ENCODE assay signal across 1 cellular context in the genomic region with DNA sequence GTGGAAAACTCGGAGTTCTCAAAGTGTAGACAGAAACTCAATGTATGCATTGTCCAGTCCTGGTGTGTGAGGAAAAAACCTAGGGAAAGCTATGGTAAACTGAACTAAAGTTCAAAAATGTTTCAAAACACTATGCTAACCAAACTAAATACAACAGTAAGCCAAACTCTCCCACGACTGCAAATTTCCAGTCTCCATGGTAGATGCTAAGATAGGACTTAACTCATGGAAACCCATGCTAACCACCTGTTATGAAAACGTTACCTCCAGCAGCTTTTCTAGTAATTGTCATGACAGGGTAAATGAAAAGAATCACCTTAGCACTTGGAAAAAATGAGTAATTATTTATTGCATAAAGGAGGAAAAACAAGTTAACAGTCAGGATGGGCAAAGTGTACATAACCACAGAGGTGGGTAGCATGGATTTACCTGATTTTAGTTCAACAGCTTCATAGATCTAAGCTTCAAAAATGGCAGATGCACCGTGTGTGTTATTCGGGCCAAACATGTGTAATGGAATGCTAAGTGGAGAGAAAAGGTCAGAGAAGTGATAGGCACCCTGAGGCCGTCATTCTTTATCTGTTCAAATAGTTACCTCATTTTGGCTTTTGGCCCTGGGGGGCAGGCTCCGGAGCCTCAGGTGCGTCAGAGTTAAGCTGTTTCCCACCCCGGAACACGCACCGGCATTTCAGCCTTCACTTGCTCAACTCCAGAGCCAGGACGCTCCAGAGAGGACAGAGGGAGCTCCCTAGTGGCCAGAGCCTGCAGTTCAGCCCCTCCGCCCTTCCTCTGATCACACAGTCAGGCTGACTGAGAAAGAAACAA.
TF ChIP-seq lines count a peak whose summit lies in the region.

No MANE protein-coding gene starts in this region.

TF ChIP-seq in HepG2, 621 proteins besides CTCF, POLR2A, EP300 and RAD21 (continued from another document and continues in another):
- TF ChIP-seq TRIM24 (CRISPR knock-in tag; IDR thresholded peaks at IDR 0.05) (no peak), ELF4 (CRISPR knock-in tag; IDR thresholded peaks at IDR 0.05; ENCODE audit: borderline replicate concordance) (peak; percentile 68; the same call in 1 of the 2 replicates), ZNF207 (IDR thresholded peaks at IDR 0.05; ENCODE audit: borderline replicate concordance) (no peak), TBX3 (IDR thresholded peaks at IDR 0.05; ENCODE audit: borderline replicate concordance) (peak; percentile 37; the same call in 1 of the 2 replicates), BHLHE40 (IDR thresholded peaks at IDR 0.05; ENCODE audit: low read length) (0 out of 2 replicates have a peak, but pooled peaks have one; percentile 44), TCF7L2 (IDR thresholded peaks at IDR 0.05; ENCODE audit: low read depth, low read length) (no peak), FOXC1 (CRISPR knock-in tag; IDR thresholded peaks at IDR 0.05; ENCODE audit: borderline replicate concordance) (0 out of 2 replicates have a peak, but pooled peaks have one; percentile 66), REPIN1 (CRISPR knock-in tag; IDR thresholded peaks at IDR 0.05; ENCODE audit: borderline replicate concordance, low read depth) (peak; percentile 90; the same call in 1 of the 2 replicates), ZNF562 (CRISPR knock-in tag; IDR thresholded peaks at IDR 0.05; ENCODE audit: borderline replicate concordance) (no peak), RAD51 (IDR thresholded peaks at IDR 0.05; ENCODE audit: borderline replicate concordance) (no peak), HOXA7 (CRISPR knock-in tag; IDR thresholded peaks at IDR 0.05) (no peak), BRCA1 (CRISPR knock-in tag; IDR thresholded peaks at IDR 0.05) (peak; percentile 92; the same call in 1 of the 2 replicates), SRF (IDR thresholded peaks at IDR 0.05; ENCODE audit: low read depth, low read length) (no peak), ZNF777 (CRISPR knock-in tag; IDR thresholded peaks at IDR 0.05) (no peak), AKAP8 (CRISPR knock-in tag; IDR thresholded peaks at IDR 0.05) (no peak), CBFB (CRISPR knock-in tag; IDR thresholded peaks at IDR 0.05) (no peak), FOXK2 (IDR thresholded peaks at IDR 0.05) (no peak), ZNF747 (CRISPR knock-in tag; IDR thresholded peaks at IDR 0.05; ENCODE audit: borderline replicate concordance) (peak; percentile 62; the same call in 1 of the 2 replicates), HNRNPL (IDR thresholded peaks at IDR 0.05; ENCODE audit: low read depth, low read length) (no peak), SMAD1 (CRISPR knock-in tag; IDR thresholded peaks at IDR 0.05; ENCODE audit: borderline replicate concordance, low read depth) (peak; percentile 95; the same call in 1 of the 2 replicates), ZNF337 (CRISPR knock-in tag; IDR thresholded peaks at IDR 0.05; ENCODE audit: borderline replicate concordance, low read depth) (peak; percentile 56; the same call in 1 of the 2 replicates), MIXL1 (CRISPR knock-in tag; IDR thresholded peaks at IDR 0.05) (no peak)
- TF ChIP-seq, protein P1, sequence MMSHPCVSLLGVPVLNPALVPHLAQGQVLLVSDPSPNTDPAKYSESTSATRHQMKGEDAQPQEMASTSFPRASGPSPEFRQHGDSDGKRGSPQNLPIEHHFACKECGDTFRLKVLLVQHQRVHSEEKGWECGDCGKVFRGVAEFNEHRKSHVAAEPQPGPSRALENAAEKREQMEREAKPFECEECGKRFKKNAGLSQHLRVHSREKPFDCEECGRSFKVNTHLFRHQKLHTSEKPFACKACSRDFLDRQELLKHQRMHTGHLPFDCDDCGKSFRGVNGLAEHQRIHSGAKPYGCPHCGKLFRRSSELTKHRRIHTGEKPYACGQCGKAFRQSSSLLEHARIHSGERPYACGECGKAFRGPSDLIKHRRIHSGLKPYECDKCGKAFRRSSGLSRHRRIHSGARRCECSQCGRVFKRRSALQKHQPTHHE (CRISPR knock-in tag; IDR thresholded peaks at IDR 0.05; ENCODE audit: borderline replicate concordance), result peak; percentile 79; the same call in 1 of the 2 replicates
- TF ChIP-seq, protein P2, sequence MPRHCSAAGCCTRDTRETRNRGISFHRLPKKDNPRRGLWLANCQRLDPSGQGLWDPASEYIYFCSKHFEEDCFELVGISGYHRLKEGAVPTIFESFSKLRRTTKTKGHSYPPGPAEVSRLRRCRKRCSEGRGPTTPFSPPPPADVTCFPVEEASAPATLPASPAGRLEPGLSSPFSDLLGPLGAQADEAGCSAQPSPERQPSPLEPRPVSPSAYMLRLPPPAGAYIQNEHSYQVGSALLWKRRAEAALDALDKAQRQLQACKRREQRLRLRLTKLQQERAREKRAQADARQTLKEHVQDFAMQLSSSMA (CRISPR knock-in tag; IDR thresholded peaks at IDR 0.05), result peak; percentile 67; the same call in 1 of the 2 replicates
- TF ChIP-seq, protein P3, sequence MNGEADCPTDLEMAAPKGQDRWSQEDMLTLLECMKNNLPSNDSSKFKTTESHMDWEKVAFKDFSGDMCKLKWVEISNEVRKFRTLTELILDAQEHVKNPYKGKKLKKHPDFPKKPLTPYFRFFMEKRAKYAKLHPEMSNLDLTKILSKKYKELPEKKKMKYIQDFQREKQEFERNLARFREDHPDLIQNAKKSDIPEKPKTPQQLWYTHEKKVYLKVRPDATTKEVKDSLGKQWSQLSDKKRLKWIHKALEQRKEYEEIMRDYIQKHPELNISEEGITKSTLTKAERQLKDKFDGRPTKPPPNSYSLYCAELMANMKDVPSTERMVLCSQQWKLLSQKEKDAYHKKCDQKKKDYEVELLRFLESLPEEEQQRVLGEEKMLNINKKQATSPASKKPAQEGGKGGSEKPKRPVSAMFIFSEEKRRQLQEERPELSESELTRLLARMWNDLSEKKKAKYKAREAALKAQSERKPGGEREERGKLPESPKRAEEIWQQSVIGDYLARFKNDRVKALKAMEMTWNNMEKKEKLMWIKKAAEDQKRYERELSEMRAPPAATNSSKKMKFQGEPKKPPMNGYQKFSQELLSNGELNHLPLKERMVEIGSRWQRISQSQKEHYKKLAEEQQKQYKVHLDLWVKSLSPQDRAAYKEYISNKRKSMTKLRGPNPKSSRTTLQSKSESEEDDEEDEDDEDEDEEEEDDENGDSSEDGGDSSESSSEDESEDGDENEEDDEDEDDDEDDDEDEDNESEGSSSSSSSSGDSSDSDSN (CRISPR knock-in tag; IDR thresholded peaks at IDR 0.05), result peak; percentile 77
- TF ChIP-seq, protein P4, sequence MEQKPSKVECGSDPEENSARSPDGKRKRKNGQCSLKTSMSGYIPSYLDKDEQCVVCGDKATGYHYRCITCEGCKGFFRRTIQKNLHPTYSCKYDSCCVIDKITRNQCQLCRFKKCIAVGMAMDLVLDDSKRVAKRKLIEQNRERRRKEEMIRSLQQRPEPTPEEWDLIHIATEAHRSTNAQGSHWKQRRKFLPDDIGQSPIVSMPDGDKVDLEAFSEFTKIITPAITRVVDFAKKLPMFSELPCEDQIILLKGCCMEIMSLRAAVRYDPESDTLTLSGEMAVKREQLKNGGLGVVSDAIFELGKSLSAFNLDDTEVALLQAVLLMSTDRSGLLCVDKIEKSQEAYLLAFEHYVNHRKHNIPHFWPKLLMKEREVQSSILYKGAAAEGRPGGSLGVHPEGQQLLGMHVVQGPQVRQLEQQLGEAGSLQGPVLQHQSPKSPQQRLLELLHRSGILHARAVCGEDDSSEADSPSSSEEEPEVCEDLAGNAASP (CRISPR knock-in tag; IDR thresholded peaks at IDR 0.05; ENCODE audit: borderline replicate concordance), result peak; percentile 71
- TF ChIP-seq, protein P5, sequence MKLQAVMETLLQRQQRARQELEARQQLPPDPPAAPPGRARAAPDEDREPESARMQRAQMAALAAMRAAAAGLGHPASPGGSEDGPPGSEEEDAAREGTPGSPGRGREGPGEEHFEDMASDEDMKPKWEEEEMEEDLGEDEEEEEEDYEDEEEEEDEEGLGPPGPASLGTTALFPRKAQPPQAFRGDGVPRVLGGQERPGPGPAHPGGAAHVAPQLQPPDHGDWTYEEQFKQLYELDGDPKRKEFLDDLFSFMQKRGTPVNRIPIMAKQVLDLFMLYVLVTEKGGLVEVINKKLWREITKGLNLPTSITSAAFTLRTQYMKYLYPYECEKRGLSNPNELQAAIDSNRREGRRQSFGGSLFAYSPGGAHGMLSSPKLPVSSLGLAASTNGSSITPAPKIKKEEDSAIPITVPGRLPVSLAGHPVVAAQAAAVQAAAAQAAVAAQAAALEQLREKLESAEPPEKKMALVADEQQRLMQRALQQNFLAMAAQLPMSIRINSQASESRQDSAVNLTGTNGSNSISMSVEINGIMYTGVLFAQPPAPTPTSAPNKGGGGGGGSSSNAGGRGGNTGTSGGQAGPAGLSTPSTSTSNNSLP (IDR thresholded peaks at IDR 0.05; ENCODE audit: low read depth, low read length), result no peak
- TF ChIP-seq, protein P6, sequence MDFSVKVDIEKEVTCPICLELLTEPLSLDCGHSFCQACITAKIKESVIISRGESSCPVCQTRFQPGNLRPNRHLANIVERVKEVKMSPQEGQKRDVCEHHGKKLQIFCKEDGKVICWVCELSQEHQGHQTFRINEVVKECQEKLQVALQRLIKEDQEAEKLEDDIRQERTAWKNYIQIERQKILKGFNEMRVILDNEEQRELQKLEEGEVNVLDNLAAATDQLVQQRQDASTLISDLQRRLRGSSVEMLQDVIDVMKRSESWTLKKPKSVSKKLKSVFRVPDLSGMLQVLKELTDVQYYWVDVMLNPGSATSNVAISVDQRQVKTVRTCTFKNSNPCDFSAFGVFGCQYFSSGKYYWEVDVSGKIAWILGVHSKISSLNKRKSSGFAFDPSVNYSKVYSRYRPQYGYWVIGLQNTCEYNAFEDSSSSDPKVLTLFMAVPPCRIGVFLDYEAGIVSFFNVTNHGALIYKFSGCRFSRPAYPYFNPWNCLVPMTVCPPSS (IDR thresholded peaks at IDR 0.05), result no peak
- TF ChIP-seq, protein P7, sequence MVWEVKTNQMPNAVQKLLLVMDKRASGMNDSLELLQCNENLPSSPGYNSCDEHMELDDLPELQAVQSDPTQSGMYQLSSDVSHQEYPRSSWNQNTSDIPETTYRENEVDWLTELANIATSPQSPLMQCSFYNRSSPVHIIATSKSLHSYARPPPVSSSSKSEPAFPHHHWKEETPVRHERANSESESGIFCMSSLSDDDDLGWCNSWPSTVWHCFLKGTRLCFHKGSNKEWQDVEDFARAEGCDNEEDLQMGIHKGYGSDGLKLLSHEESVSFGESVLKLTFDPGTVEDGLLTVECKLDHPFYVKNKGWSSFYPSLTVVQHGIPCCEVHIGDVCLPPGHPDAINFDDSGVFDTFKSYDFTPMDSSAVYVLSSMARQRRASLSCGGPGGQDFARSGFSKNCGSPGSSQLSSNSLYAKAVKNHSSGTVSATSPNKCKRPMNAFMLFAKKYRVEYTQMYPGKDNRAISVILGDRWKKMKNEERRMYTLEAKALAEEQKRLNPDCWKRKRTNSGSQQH (CRISPR knock-in tag; IDR thresholded peaks at IDR 0.05; ENCODE audit: low read depth), result no peak
- TF ChIP-seq, protein P8, sequence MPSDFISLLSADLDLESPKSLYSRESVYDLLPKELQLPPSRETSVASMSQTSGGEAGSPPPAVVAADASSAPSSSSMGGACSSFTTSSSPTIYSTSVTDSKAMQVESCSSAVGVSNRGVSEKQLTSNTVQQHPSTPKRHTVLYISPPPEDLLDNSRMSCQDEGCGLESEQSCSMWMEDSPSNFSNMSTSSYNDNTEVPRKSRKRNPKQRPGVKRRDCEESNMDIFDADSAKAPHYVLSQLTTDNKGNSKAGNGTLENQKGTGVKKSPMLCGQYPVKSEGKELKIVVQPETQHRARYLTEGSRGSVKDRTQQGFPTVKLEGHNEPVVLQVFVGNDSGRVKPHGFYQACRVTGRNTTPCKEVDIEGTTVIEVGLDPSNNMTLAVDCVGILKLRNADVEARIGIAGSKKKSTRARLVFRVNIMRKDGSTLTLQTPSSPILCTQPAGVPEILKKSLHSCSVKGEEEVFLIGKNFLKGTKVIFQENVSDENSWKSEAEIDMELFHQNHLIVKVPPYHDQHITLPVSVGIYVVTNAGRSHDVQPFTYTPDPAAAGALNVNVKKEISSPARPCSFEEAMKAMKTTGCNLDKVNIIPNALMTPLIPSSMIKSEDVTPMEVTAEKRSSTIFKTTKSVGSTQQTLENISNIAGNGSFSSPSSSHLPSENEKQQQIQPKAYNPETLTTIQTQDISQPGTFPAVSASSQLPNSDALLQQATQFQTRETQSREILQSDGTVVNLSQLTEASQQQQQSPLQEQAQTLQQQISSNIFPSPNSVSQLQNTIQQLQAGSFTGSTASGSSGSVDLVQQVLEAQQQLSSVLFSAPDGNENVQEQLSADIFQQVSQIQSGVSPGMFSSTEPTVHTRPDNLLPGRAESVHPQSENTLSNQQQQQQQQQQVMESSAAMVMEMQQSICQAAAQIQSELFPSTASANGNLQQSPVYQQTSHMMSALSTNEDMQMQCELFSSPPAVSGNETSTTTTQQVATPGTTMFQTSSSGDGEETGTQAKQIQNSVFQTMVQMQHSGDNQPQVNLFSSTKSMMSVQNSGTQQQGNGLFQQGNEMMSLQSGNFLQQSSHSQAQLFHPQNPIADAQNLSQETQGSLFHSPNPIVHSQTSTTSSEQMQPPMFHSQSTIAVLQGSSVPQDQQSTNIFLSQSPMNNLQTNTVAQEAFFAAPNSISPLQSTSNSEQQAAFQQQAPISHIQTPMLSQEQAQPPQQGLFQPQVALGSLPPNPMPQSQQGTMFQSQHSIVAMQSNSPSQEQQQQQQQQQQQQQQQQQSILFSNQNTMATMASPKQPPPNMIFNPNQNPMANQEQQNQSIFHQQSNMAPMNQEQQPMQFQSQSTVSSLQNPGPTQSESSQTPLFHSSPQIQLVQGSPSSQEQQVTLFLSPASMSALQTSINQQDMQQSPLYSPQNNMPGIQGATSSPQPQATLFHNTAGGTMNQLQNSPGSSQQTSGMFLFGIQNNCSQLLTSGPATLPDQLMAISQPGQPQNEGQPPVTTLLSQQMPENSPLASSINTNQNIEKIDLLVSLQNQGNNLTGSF (CRISPR knock-in tag; IDR thresholded peaks at IDR 0.05), result 0 out of 2 replicates have a peak, but pooled peaks have one; percentile 74
